30 cellular contexts compared by ENCODE assay signal in the genomic region with DNA sequence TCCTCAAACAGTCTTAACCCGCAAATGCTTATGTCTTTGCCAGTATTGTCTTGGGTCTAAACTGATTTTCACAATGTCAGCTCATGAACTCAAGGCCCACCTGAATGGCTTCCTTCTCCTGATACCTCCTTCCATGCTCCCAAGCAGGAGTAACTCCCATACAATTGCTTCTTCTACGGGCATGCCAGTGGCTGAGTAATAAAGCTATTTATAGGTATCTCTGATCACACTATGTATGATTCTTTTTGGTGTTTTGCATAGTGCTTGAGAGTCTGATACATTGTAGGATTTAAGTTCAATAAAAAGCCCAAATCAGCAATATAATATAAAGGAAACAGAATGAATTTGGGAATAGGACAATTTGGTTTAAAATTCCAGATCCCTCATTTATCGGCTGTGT.
"Had no signal": no experiment of that assay in that cellular context is flagged by ENCODE, and none has a peak within 500 bp of the region (broad histone marks: within the 10 kb centered on the region; RNA-seq: fewer than 3 reads in every experiment).

No MANE protein-coding gene starts in this region.

- DNase-seq: activated B cell treated with CpG ODN at 0.5 μM for 24 hours; activated CD4-positive, alpha-beta T cell treated with anti-CD3 and anti-CD28 coated beads for 48 hours; activated CD4-positive, alpha-beta T cell treated with anti-CD3 and anti-CD28 coated beads, Interleukin-2, amount 50 U/mL, for 1 hour; activated CD4-positive, alpha-beta T cell treated with anti-CD3 and anti-CD28 coated beads, Interleukin-2, amount 50 U/mL, for 48 hours; activated CD8-positive, alpha-beta memory T cell treated with anti-CD3 and anti-CD28 coated beads for 24 hours; activated CD8-positive, alpha-beta T cell treated with anti-CD3 and anti-CD28 coated beads for 36 hours; activated effector memory CD4-positive, alpha-beta T cell treated with Interleukin-2 at 50 U/mL for 16 hours; activated gamma-delta T cell treated with Interleukin-2 at 50 U/mL for 16 hours; activated naive CD4-positive, alpha-beta T cell treated with anti-CD3 and anti-CD28 coated beads, Interleukin-2, amount 50 U/mL, for 16 hours; activated naive CD4-positive, alpha-beta T cell treated with Interleukin-2 at 50 U/mL for 16 hours; activated T-cell treated with anti-CD3 and anti-CD28 coated beads, Interleukin-2, amount 50 U/mL, for 4 hours; amniotic stem cell; anterior cingulate cortex; brain microvascular endothelial cell; cortex of kidney; dermis blood vessel endothelial cell; effector CD4-positive, alpha-beta T cell; effector memory CD8-positive, alpha-beta T cell; esophagus squamous epithelium; foreskin melanocyte; T-helper 1 cell; T-helper 17 cell; T1000; WERI-Rb-1 had no signal

- H3K4me1 ChIP-seq: gastroesophageal sphincter had no signal

- H3K27ac ChIP-seq: brain microvascular endothelial cell, epithelial cell of prostate, esophagus squamous epithelium, gastroesophageal sphincter, WERI-Rb-1 had no signal

- H3K4me3 ChIP-seq: esophagus squamous epithelium, gastroesophageal sphincter had no signal

- H3K27ac Mint-ChIP-seq: activated B cell treated with CpG ODN at 0.5 μM for 24 hours; activated CD8-positive, alpha-beta T cell treated with anti-CD3 and anti-CD28 coated beads for 36 hours; activated naive CD8-positive, alpha-beta T cell; activated T-helper 17 cell treated with anti-CD3 and anti-CD28 coated beads, Interleukin-2, amount 50 U/mL, for 72 hours; effector memory CD8-positive, alpha-beta T cell; T-helper 17 cell; T-helper 2 cell treated with Interferon-gamma antibody and Interleukin-4, amounts not matched to agents 5 μg/mL and 100 μg/mL, for 36 hours had no signal

- ATAC-seq: activated CD4-positive, CD25-positive, alpha-beta regulatory T cell treated with anti-CD3 and anti-CD28 coated beads, Interleukin-2, amount 50 U/mL, for 24 hours; activated CD8-positive, alpha-beta T cell treated with anti-CD3 and anti-CD28 coated beads for 36 hours; activated T-cell treated with anti-CD3 and anti-CD28 coated beads, Interleukin-2, amount 50 U/mL, for 4 hours; activated T-helper 17 cell treated with anti-CD3 and anti-CD28 coated beads, Interleukin-2, amount 50 U/mL, for 72 hours; effector memory CD8-positive, alpha-beta T cell; gastroesophageal sphincter; T-helper 17 cell had no signal

- H3K9me3 ChIP-seq: esophagus squamous epithelium, gastroesophageal sphincter had no signal

- H3K4me3 Mint-ChIP-seq: activated B cell treated with CpG ODN at 0.5 μM for 24 hours; activated CD8-positive, alpha-beta T cell treated with anti-CD3 and anti-CD28 coated beads for 36 hours; activated naive CD8-positive, alpha-beta T cell; activated T-cell treated with anti-CD3 and anti-CD28 coated beads, Interleukin-2, amount 50 U/mL, for 4 hours; activated T-helper 17 cell treated with anti-CD3 and anti-CD28 coated beads, Interleukin-2, amount 50 U/mL, for 72 hours; effector memory CD8-positive, alpha-beta T cell; T-helper 17 cell; T-helper 2 cell treated with Interferon-gamma antibody and Interleukin-4, amounts not matched to agents 5 μg/mL and 100 μg/mL, for 36 hours had no signal

- H3K36me3 ChIP-seq: brain microvascular endothelial cell, esophagus squamous epithelium, gastroesophageal sphincter, WERI-Rb-1 had no signal

- H3K9me3 Mint-ChIP-seq: activated B cell treated with CpG ODN at 0.5 μM for 24 hours; activated CD8-positive, alpha-beta T cell treated with anti-CD3 and anti-CD28 coated beads for 36 hours; activated T-cell treated with anti-CD3 and anti-CD28 coated beads, Interleukin-2, amount 50 U/mL, for 4 hours; activated T-helper 17 cell treated with anti-CD3 and anti-CD28 coated beads, Interleukin-2, amount 50 U/mL, for 72 hours; effector memory CD8-positive, alpha-beta T cell; T-helper 2 cell treated with Interferon-gamma antibody and Interleukin-4, amounts not matched to agents 5 μg/mL and 100 μg/mL, for 36 hours had no signal

- H3K27me3 ChIP-seq: brain microvascular endothelial cell, esophagus squamous epithelium, gastroesophageal sphincter had no signal

- H3K4me1 Mint-ChIP-seq: activated T-helper 17 cell treated with anti-CD3 and anti-CD28 coated beads, Interleukin-2, amount 50 U/mL, for 72 hours; T-helper 17 cell had no signal
